12 cellular contexts compared by ENCODE assay signal in genomic region chr2:176419591-176420071, GRCh38.
DNase-seq lines count a peak whose midpoint lies in the region; ATAC-seq, FAIRE-seq and TF ChIP-seq lines count a peak whose summit lies in the region.
"Had no signal": no experiment of that assay in that cellular context is flagged by ENCODE, and none has a peak within 500 bp of the region (broad histone marks: within the 10 kb centered on the region; RNA-seq: fewer than 3 reads in every experiment).

No MANE protein-coding gene starts in this region.

- WGBS in hepatocyte (ENCODE audit: low lambda C conversion rate, missing lambda C conversion rate) = 57% methylated on average over 4 of the region's 4 CpGs
- 79% methylated on average over 4 of the region's 4 CpGs for WGBS in prostate gland

- no peak for TF ChIP-seq POLR2A in prostate gland (IDR thresholded peaks at IDR 0.05)

- DNase-seq in HFFc6 (peak; percentile 64), astrocyte of the hippocampus (ENCODE audit: low read depth, low spot score) (peak; percentile 49), hepatocyte (ENCODE audit: low spot score) (no peak), urothelium cell line (ENCODE audit: low spot score) (peak; percentile 30), prostate gland (ENCODE audit: low spot score) (no peak), GDM1 (lab: John Stamatoyannopoulos, UW) (no peak)
- no peak for DNase-seq in activated T-cell treated with anti-CD3 and anti-CD28 coated beads, Interleukin-2, amount 50 U/mL, for 4 hours
- DNase-seq: effector memory CD4-positive, alpha-beta T cell; NCI-H2029; right cardiac atrium had no signal

- H3K9me2 ChIP-seq in hepatocyte (replicated peaks; ENCODE audit: insufficient read depth) = no peaks in the 10 kb centered on the region

- TF ChIP-seq CTCF in HFFc6 (IDR thresholded peaks at IDR 0.05) (no peak), hepatocyte (IDR thresholded peaks at IDR 0.05; ENCODE audit: poor library complexity) (no peak), prostate gland (IDR thresholded peaks at IDR 0.05) (no peak)

- H3K36me3 ChIP-seq in hepatocyte (replicated peaks; ENCODE audit: insufficient read depth, low read depth) (no peaks in the 10 kb centered on the region), prostate gland (no peaks in the 10 kb centered on the region)

- no peak overlapping the region for H3K4me2 ChIP-seq in hepatocyte

- ATAC-seq in activated T-cell treated with anti-CD3 and anti-CD28 coated beads, Interleukin-2, amount 50 U/mL, for 4 hours = no peak
- ATAC-seq: right cardiac atrium had no signal

- no peak overlapping the region for H2AFZ ChIP-seq in hepatocyte

- H3K27ac Mint-ChIP-seq in HFFc6 = peak overlapping the region; percentile 85
- H3K27ac Mint-ChIP-seq: mesothelial cell of epicardium had no signal

- H3K4me1 ChIP-seq in hepatocyte (ENCODE audit: insufficient read depth) = no peaks in the 10 kb centered on the region
- H3K4me1 ChIP-seq in prostate gland (replicated peaks) = peaks cover 7% of the 10 kb centered on the region

- FAIRE-seq in urothelium cell line (lab: Jason Lieb, UNC) = no peak
- FAIRE-seq: GM12891 had no signal

- no peaks in the 10 kb centered on the region for H4K20me1 ChIP-seq in hepatocyte (ENCODE audit: insufficient read depth, poor library complexity, severe bottlenecking)

- H3K4me1 Mint-ChIP-seq in HFFc6 (ENCODE audit: low read depth) = peaks cover 42% of the 10 kb centered on the region
- H3K4me1 Mint-ChIP-seq in activated T-cell treated with anti-CD3 and anti-CD28 coated beads, Interleukin-2, amount 50 U/mL, for 4 hours (ENCODE audit: low read depth) = no peaks in the 10 kb centered on the region

- H3K4me3 ChIP-seq in hepatocyte = no peak overlapping the region
- H3K4me3 ChIP-seq in prostate gland = no peak overlapping the region

- peak overlapping the region; percentile 49 for H3K4me3 Mint-ChIP-seq in HFFc6
- no peak overlapping the region for H3K4me3 Mint-ChIP-seq in activated T-cell treated with anti-CD3 and anti-CD28 coated beads, Interleukin-2, amount 50 U/mL, for 4 hours
- H3K4me3 Mint-ChIP-seq: mesothelial cell of epicardium had no signal

- intact Hi-C loops in prostate gland (cut with DNase I) = no loop called here

- H3K27ac ChIP-seq in hepatocyte (peak overlapping the region; percentile 41), prostate gland (no peak overlapping the region)

- no peaks in the 10 kb centered on the region for H3K9me3 ChIP-seq in hepatocyte (ENCODE audit: low read depth)
- no peaks in the 10 kb centered on the region for H3K9me3 ChIP-seq in prostate gland

- H3K79me2 ChIP-seq in hepatocyte = no peaks in the 10 kb centered on the region

- H3K36me3 Mint-ChIP-seq in HFFc6 (ENCODE audit: low read depth) = no peaks in the 10 kb centered on the region
- no peaks in the 10 kb centered on the region for H3K36me3 Mint-ChIP-seq in activated T-cell treated with anti-CD3 and anti-CD28 coated beads, Interleukin-2, amount 50 U/mL, for 4 hours (ENCODE audit: insufficient read depth)
- H3K36me3 Mint-ChIP-seq: mesothelial cell of epicardium had no signal

- peaks cover 3% of the 10 kb centered on the region; the same call in 1 of the 2 replicates for H3K27me3 Mint-ChIP-seq in HFFc6 (ENCODE audit: insufficient read depth)
- peaks cover 10% of the 10 kb centered on the region for H3K27me3 Mint-ChIP-seq in activated T-cell treated with anti-CD3 and anti-CD28 coated beads, Interleukin-2, amount 50 U/mL, for 4 hours (ENCODE audit: low read depth)

- H3K9me3 Mint-ChIP-seq in HFFc6 = no peaks in the 10 kb centered on the region
- H3K9me3 Mint-ChIP-seq in activated T-cell treated with anti-CD3 and anti-CD28 coated beads, Interleukin-2, amount 50 U/mL, for 4 hours = no peaks in the 10 kb centered on the region
- H3K9me3 Mint-ChIP-seq: mesothelial cell of epicardium had no signal

- H3K27me3 ChIP-seq in hepatocyte (no peaks in the 10 kb centered on the region), prostate gland (replicated peaks; ENCODE audit: insufficient read depth) (no peaks in the 10 kb centered on the region)

Comparison
In these comparisons a context has a peak if more than half of its experiments do, and no peak if none do; other contexts are left out.
1. DNase-seq: peak in HFFc6 (single experiment), astrocyte of the hippocampus (single experiment) and urothelium cell line (single experiment); none in hepatocyte (single experiment), prostate gland (single experiment), activated T-cell treated with anti-CD3 and anti-CD28 coated beads, Interleukin-2, amount 50 U/mL, for 4 hours (single experiment) and GDM1 (single experiment).